31 cellular contexts compared by ENCODE assay signal in genomic region chr13:72132065-72132464, GRCh38.
"Had no signal": no experiment of that assay in that cellular context is flagged by ENCODE, and none has a peak within 500 bp of the region (broad histone marks: within the 10 kb centered on the region; RNA-seq: fewer than 3 reads in every experiment).

No MANE protein-coding gene starts in this region.

- H3K9me3 ChIP-seq: MG63, SJCRH30 had no signal

- DNase-seq: activated CD4-positive, alpha-beta memory T cell treated with anti-CD3 and anti-CD28 coated beads, Interleukin-2, amount 10 ng/mL, durations not matched to agents 7 days and 5 days; activated CD4-positive, alpha-beta T cell treated with anti-CD3 and anti-CD28 coated beads for 1 hour; activated CD4-positive, alpha-beta T cell treated with anti-CD3 and anti-CD28 coated beads for 48 hours; activated CD4-positive, CD25-positive, alpha-beta regulatory T cell; activated CD8-positive, alpha-beta memory T cell treated with anti-CD3 and anti-CD28 coated beads for 24 hours; activated CD8-positive, alpha-beta memory T cell treated with anti-CD3 and anti-CD28 coated beads, Interleukin-2, amount 10 ng/mL, durations not matched to agents 7 days and 5 days; activated CD8-positive, alpha-beta memory T cell treated with anti-CD3 and anti-CD28 coated beads, Interleukin-2, amount 50 U/mL, for 48 hours; activated effector memory CD4-positive, alpha-beta T cell treated with anti-CD3 and anti-CD28 coated beads, Interleukin-2, amount 50 U/mL, for 16 hours; activated naive CD4-positive, alpha-beta T cell; activated naive CD4-positive, alpha-beta T cell treated with anti-CD3 and anti-CD28 coated beads, Interleukin-2, amount 50 U/mL, for 16 hours; activated naive CD8-positive, alpha-beta T cell treated with anti-CD3 and anti-CD28 coated beads for 36 hours; activated T-cell treated with anti-CD3 and anti-CD28 coated beads, Interleukin-2, amount 50 U/mL, for 48 hours; amniotic stem cell; aorta; brain microvascular endothelial cell; central memory CD4-positive, alpha-beta T cell; Kasumi-1; MG63; NCI-H1048; NCI-H1105 treated with DMSO at 0.1 percent for 48 hours; NCI-H1436; NCI-H1694; NCI-H2029; NCI-H345; NCI-H524 treated with DMSO at 0.1 percent for 48 hours; SHP77; SJCRH30; T1000; WERI-Rb-1 had no signal

- H3K4me3 ChIP-seq: MG63, SJCRH30, SK-N-MC had no signal

- ATAC-seq: activated CD8-positive, alpha-beta memory T cell treated with anti-CD3 and anti-CD28 coated beads, Interleukin-2, amount 10 ng/mL, durations not matched to agents 7 days and 5 days; Panc1 had no signal

- H3K4me1 ChIP-seq: SJCRH30 had no signal

- H3K36me3 ChIP-seq: brain microvascular endothelial cell, MG63, SJCRH30, WERI-Rb-1 had no signal

- H3K27me3 ChIP-seq: brain microvascular endothelial cell, MG63, SJCRH30 had no signal

- H3K4me1 Mint-ChIP-seq: activated CD4-positive, alpha-beta memory T cell treated with anti-CD3 and anti-CD28 coated beads, Interleukin-2, amount 10 ng/mL, durations not matched to agents 7 days and 5 days; activated CD8-positive, alpha-beta memory T cell treated with anti-CD3 and anti-CD28 coated beads, Interleukin-2, amount 10 ng/mL, durations not matched to agents 7 days and 5 days; activated naive CD8-positive, alpha-beta T cell treated with anti-CD3 and anti-CD28 coated beads for 36 hours had no signal

- H3K4me3 Mint-ChIP-seq: activated CD4-positive, alpha-beta memory T cell treated with anti-CD3 and anti-CD28 coated beads, Interleukin-2, amount 10 ng/mL, durations not matched to agents 7 days and 5 days; activated CD8-positive, alpha-beta memory T cell treated with anti-CD3 and anti-CD28 coated beads, Interleukin-2, amount 10 ng/mL, durations not matched to agents 7 days and 5 days; activated naive CD8-positive, alpha-beta T cell treated with anti-CD3 and anti-CD28 coated beads for 36 hours had no signal

- H3K27me3 Mint-ChIP-seq: activated CD4-positive, alpha-beta memory T cell treated with anti-CD3 and anti-CD28 coated beads, Interleukin-2, amount 10 ng/mL, durations not matched to agents 7 days and 5 days; activated CD8-positive, alpha-beta memory T cell treated with anti-CD3 and anti-CD28 coated beads, Interleukin-2, amount 10 ng/mL, durations not matched to agents 7 days and 5 days; activated naive CD8-positive, alpha-beta T cell treated with anti-CD3 and anti-CD28 coated beads for 36 hours had no signal

- H3K36me3 Mint-ChIP-seq: activated CD8-positive, alpha-beta memory T cell treated with anti-CD3 and anti-CD28 coated beads, Interleukin-2, amount 10 ng/mL, durations not matched to agents 7 days and 5 days; activated naive CD8-positive, alpha-beta T cell treated with anti-CD3 and anti-CD28 coated beads for 36 hours had no signal

- H3K9me3 Mint-ChIP-seq: activated CD4-positive, alpha-beta memory T cell treated with anti-CD3 and anti-CD28 coated beads, Interleukin-2, amount 10 ng/mL, durations not matched to agents 7 days and 5 days had no signal

- H3K27ac ChIP-seq: brain microvascular endothelial cell, SJCRH30, SK-N-MC, WERI-Rb-1 had no signal

- H3K27ac Mint-ChIP-seq: activated CD4-positive, alpha-beta memory T cell treated with anti-CD3 and anti-CD28 coated beads, Interleukin-2, amount 10 ng/mL, durations not matched to agents 7 days and 5 days; activated CD8-positive, alpha-beta memory T cell treated with anti-CD3 and anti-CD28 coated beads, Interleukin-2, amount 10 ng/mL, durations not matched to agents 7 days and 5 days; activated naive CD8-positive, alpha-beta T cell treated with anti-CD3 and anti-CD28 coated beads for 36 hours had no signal
